ENCODE assay signal across 1 cellular context in genomic region chr19:18108897-18109296, GRCh38.
TF ChIP-seq lines count a peak whose summit lies in the region.

No MANE protein-coding gene starts in this region.

TF ChIP-seq in WTC11, 78 proteins besides CTCF, POLR2A, EP300 and RAD21 (continued from another document):
- no peak for TF ChIP-seq USF2 (CRISPR knock-in tag; IDR thresholded peaks at IDR 0.05)
- TF ChIP-seq, protein P1, sequence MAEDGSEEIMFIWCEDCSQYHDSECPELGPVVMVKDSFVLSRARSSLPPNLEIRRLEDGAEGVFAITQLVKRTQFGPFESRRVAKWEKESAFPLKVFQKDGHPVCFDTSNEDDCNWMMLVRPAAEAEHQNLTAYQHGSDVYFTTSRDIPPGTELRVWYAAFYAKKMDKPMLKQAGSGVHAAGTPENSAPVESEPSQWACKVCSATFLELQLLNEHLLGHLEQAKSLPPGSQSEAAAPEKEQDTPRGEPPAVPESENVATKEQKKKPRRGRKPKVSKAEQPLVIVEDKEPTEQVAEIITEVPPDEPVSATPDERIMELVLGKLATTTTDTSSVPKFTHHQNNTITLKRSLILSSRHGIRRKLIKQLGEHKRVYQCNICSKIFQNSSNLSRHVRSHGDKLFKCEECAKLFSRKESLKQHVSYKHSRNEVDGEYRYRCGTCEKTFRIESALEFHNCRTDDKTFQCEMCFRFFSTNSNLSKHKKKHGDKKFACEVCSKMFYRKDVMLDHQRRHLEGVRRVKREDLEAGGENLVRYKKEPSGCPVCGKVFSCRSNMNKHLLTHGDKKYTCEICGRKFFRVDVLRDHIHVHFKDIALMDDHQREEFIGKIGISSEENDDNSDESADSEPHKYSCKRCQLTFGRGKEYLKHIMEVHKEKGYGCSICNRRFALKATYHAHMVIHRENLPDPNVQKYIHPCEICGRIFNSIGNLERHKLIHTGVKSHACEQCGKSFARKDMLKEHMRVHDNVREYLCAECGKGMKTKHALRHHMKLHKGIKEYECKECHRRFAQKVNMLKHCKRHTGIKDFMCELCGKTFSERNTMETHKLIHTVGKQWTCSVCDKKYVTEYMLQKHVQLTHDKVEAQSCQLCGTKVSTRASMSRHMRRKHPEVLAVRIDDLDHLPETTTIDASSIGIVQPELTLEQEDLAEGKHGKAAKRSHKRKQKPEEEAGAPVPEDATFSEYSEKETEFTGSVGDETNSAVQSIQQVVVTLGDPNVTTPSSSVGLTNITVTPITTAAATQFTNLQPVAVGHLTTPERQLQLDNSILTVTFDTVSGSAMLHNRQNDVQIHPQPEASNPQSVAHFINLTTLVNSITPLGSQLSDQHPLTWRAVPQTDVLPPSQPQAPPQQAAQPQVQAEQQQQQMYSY (CRISPR knock-in tag; IDR thresholded peaks at IDR 0.05), result no peak
- no peak for TF ChIP-seq MXD4 (CRISPR knock-in tag; IDR thresholded peaks at IDR 0.05; ENCODE audit: borderline replicate concordance)
